ENCODE assay signal across 9 cellular contexts in the genomic region with DNA sequence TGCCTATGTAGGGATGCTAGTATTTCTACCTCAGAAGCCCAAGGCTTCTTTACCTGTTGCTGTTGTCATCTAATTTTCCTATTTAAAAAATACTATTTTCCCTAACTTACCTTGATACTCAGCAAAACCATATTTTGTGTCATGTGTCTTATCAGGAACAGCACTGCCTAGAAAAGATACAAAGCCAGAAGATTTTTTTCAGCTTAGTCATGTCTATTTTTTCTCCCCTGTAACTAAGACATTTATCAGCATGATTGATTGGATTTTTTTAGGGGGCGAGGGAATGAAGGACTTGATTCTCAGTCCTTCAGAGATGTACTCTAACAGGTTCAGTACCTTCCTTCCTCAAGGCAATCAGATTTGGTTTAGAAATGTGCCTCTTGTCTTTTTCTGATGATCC. TPM values are rescaled to one million over a fixed set of nuclear protein-coding genes. Genes with fewer than 3 reads are reported as not detected.
DNase-seq lines count a peak whose midpoint lies in the region; ATAC-seq and TF ChIP-seq lines count a peak whose summit lies in the region.
"Had no signal": no experiment of that assay in that cellular context is flagged by ENCODE, and none has a peak within 500 bp of the region (broad histone marks: within the 10 kb centered on the region; RNA-seq: fewer than 3 reads in every experiment).

No MANE protein-coding gene starts in this region.

- no peak for ATAC-seq in heart right ventricle
- ATAC-seq in left ventricle myocardium superior, result no peak

- H3K4me1 ChIP-seq in heart right ventricle (peaks cover 4 to 57% (median 37%) of the 10 kb centered on the region in 9 donors), mesodermal cell (ENCODE audit: control insufficient read depth, insufficient read depth, low read length, poor library complexity, severe bottlenecking) (peaks cover 30% of the 10 kb centered on the region), urinary bladder (ENCODE audit: insufficient read depth) (no peaks in the 10 kb centered on the region)

- H3K4me3 ChIP-seq in heart right ventricle, result peak overlapping the region in 1 of 10 donors; percentile 11
- no peak overlapping the region for H3K4me3 ChIP-seq in mesodermal cell (ENCODE audit: extremely low read depth, insufficient read depth, low read length, poor library complexity, severe bottlenecking)
- no peak overlapping the region for H3K4me3 ChIP-seq in urinary bladder (ENCODE audit: low read depth, low read length)

- DNase-seq in heart right ventricle (no peak), left ventricle myocardium superior (no peak), H4 (ENCODE audit: low spot score) (no peak), AML-193 (lab: John Stamatoyannopoulos, UW) (no peak), NCI-H1092 (lab: John Stamatoyannopoulos, UW) (no peak)
- DNase-seq: RPMI8226 had no signal

- peaks cover 11% of the 10 kb centered on the region for H3K27me3 Mint-ChIP-seq in brain

- H3K9me3 Mint-ChIP-seq in brain, result no peaks in the 10 kb centered on the region

- H3K4me1 Mint-ChIP-seq in brain, result peaks cover 34% of the 10 kb centered on the region

- H3K27me3 ChIP-seq in heart right ventricle, result no peaks in the 10 kb centered on the region

- H3K9me3 ChIP-seq in heart right ventricle (no peaks in the 10 kb centered on the region), mesodermal cell (ENCODE audit: control insufficient read depth, low read length) (no peaks in the 10 kb centered on the region)

- intact Hi-C loops in heart right ventricle (cut with DNase I) (no loop called here), left ventricle myocardium superior (cut with micrococcal nuclease) (no loop called here)

- no peaks in the 10 kb centered on the region for H3K36me3 Mint-ChIP-seq in brain

- peak overlapping the region in 3 of 5 experiments; percentile 0 to 38 (median 37) for H3K4me3 Mint-ChIP-seq in brain

- H3K27ac ChIP-seq in heart right ventricle, result peak overlapping the region in 9 of 10 donors; percentile 16 to 83 (median 48)
- peak overlapping the region; percentile 50 for H3K27ac ChIP-seq in mesodermal cell (ENCODE audit: low read depth, low read length, severe bottlenecking)
- H3K27ac ChIP-seq in urinary bladder (ENCODE audit: low read depth), result peak overlapping the region; percentile 70

- 47 to 66% methylated on average over 1 of the region's 1 CpG for WGBS in heart right ventricle, 2 donors
- WGBS in mesodermal cell (ENCODE audit: insufficient coverage in 2 of 2), 2 experiments, result 86% methylated on average over 1 of the region's 1 CpG; no CpG with 5 or more reads in 1 of the 2 experiments
- WGBS in urinary bladder, result 67% methylated on average over 1 of the region's 1 CpG

- H3K27ac Mint-ChIP-seq in brain, result peak overlapping the region in 3 of 5 experiments; percentile 22 to 71 (median 28)

- no peak for TF ChIP-seq CTCF in heart right ventricle (IDR thresholded peaks at IDR 0.05)
- TF ChIP-seq CTCF in brain (conservative IDR thresholded peaks at IDR 0.05), result no peak

- H3K36me3 ChIP-seq in heart right ventricle (no peaks in the 10 kb centered on the region), mesodermal cell (ENCODE audit: control insufficient read depth, insufficient read depth, low read length) (no peaks in the 10 kb centered on the region), urinary bladder (ENCODE audit: insufficient read depth) (no peaks in the 10 kb centered on the region)

RNA-seq across cellular contexts. Expression of gene PIK3IP1, which starts 3.5 kb away (rescaled TPM):
- total RNA-seq in heart right ventricle (10 to 100 TPM in 9 of 10 donors, 1 to 10 TPM in 1; 3.6 to 28.6 (median 17.6) TPM), left ventricle myocardium superior (15.3 TPM), urinary bladder (19.5 TPM)
- polyA plus RNA-seq in heart right ventricle (1 to 10 TPM; 3.7 to 7.9 TPM), brain (ENCODE audit: insufficient read depth, low read depth, low replicate concordance) (33.3 TPM), urinary bladder (29.2 TPM)
- 15.9 TPM for polyA plus RNA-seq in mesodermal cell (2013, experiment 1 of 2)
- polyA plus RNA-seq in mesodermal cell (2013, experiment 2 of 2), result 13.4 TPM
- 0.62 and 1.6 TPM in 2 replicates for total RNA-seq in H4 (2014; rRNA removed; shearing (Covaris generic))

RNA-seq across cellular contexts. Expression of gene PATZ1, which starts 50.3 kb away (rescaled TPM):
- total RNA-seq in heart right ventricle, result 10 to 100 TPM; 10.8 to 16.9 (median 14.1) TPM
- 10 to 100 TPM in 1 of 2 donors, 1 to 10 TPM in 1; 6.6 to 12.5 TPM for polyA plus RNA-seq in heart right ventricle
- 11.5 TPM for total RNA-seq in left ventricle myocardium superior
- polyA plus RNA-seq in brain (ENCODE audit: insufficient read depth, low read depth, low replicate concordance), result 84.9 TPM
- polyA plus RNA-seq in mesodermal cell (2013, experiment 1 of 2), result 29.8 TPM
- polyA plus RNA-seq in mesodermal cell (2013, experiment 2 of 2), result 28.4 TPM
- total RNA-seq in urinary bladder, result 17.6 TPM
- polyA plus RNA-seq in urinary bladder, result 25.6 TPM
- total RNA-seq in H4 (2014; rRNA removed; shearing (Covaris generic)), result 4.7 and 7.2 TPM in 2 replicates
